Comparison of ENCODE assay signal across 27 cellular contexts in genomic region chr15:23616536-23616935, GRCh38. TPM values are rescaled to one million over a fixed set of nuclear protein-coding genes. Genes with fewer than 3 reads are reported as not detected.
DNase-seq lines count a peak whose midpoint lies in the region; ATAC-seq, FAIRE-seq and TF ChIP-seq lines count a peak whose summit lies in the region.
"Had no signal": no experiment of that assay in that cellular context is flagged by ENCODE, and none has a peak within 500 bp of the region (broad histone marks: within the 10 kb centered on the region; RNA-seq: fewer than 3 reads in every experiment).

No MANE protein-coding gene starts in this region.

- TF ChIP-seq POLR2A in A549 (IDR thresholded peaks at IDR 0.05; ENCODE audit: low read length) (no peak), esophagus muscularis mucosa (IDR thresholded peaks at IDR 0.05; ENCODE audit: low read depth) (no peak)

- 8% methylated on average over 10 of the region's 10 CpGs for WGBS in A549 (ENCODE audit: missing lambda C conversion rate)
- 57% methylated on average over 10 of the region's 10 CpGs for WGBS in esophagus muscularis mucosa

- H3K4me3 ChIP-seq in A549 (peak overlapping the region; percentile 37), esophagus muscularis mucosa (no peak overlapping the region)
- H3K4me3 ChIP-seq: K562, MG63 had no signal

- H3K27me3 ChIP-seq in esophagus muscularis mucosa: no peaks in the 10 kb centered on the region
- H3K27me3 ChIP-seq: BE2C, MG63 had no signal

- intact Hi-C loops in esophagus muscularis mucosa (cut with DNase I) (no loop called here), Right ventricle myocardium inferior (cut with DNase I) (no loop called here)

- peak overlapping the region; percentile 65 for H3K4me2 ChIP-seq in A549

- TF ChIP-seq EP300 in A549 (IDR thresholded peaks at IDR 0.05) (no peak), esophagus muscularis mucosa (IDR thresholded peaks at IDR 0.05) (no peak)

- CTCF ChIA-PET in A549 (lab: Yijun Ruan, JAX): interaction anchor here (1.6 kb wide), 1 partner anchor 17 kb away, joined by 5 read pairs; no protein-coding TSS in a partner anchor

- TF ChIP-seq CTCF in A549 (IDR thresholded peaks at IDR 0.05) (no peak), esophagus muscularis mucosa (IDR thresholded peaks at IDR 0.05) (no peak)

- ATAC-seq in A549: peak; percentile 67 to 83; a peak in 4 of 6 replicates
- ATAC-seq in HG02884 (IDR thresholded peaks at IDR 0.05; ENCODE audit: unreplicated experiment): no peak
- no peak for ATAC-seq in Right ventricle myocardium inferior
- ATAC-seq: HCT116, K562, SK-N-SH treated with all-trans-retinoic acid at 6 μM for 48 hours had no signal

- DNase-seq in A549 (ENCODE audit: low read depth in 1 of 2, low spot score in 1 of 2) (peak; percentile 8 to 63), HT1080 (ENCODE audit: low read depth) (peak; percentile 8), NCI-H69 (lab: John Stamatoyannopoulos, UW) (peak; percentile 8), esophagus muscularis mucosa (ENCODE audit: extremely low spot score) (peak; percentile 26), ecto neural progenitor cell (ENCODE audit: low spot score) (no peak), Right ventricle myocardium inferior (ENCODE audit: missing footprints) (no peak), NCI-H1092 treated with DMSO at 0.1 percent for 48 hours (lab: John Stamatoyannopoulos, UW) (no peak)
- DNase-seq: BE2C; DND-41; GOT3; MG63; NCI-H1694; NCI-H2081; NCI-H2171; NCI-H446 treated with DMSO at 0.1 percent for 48 hours; NCI-H526 treated with DMSO at 0.1 percent for 48 hours; NK-92 treated with Interleukin-12 subunit alpha and Interleukin-12 subunit beta, amount 100 ng/mL, for 24 hours; SIG-M5 had no signal

- TF ChIP-seq RAD21 in A549 (conservative IDR thresholded peaks at IDR 0.05 in 1 of 2, IDR thresholded peaks at IDR 0.05 in 1 of 2): no peak

- no peaks in the 10 kb centered on the region for H3K36me3 ChIP-seq in esophagus muscularis mucosa
- H3K36me3 ChIP-seq: BE2C, MG63 had no signal

- H3K4me1 ChIP-seq in A549 (no peaks in the 10 kb centered on the region), esophagus muscularis mucosa (no peaks in the 10 kb centered on the region)
- H3K4me1 ChIP-seq: BE2C had no signal

- H3K27ac ChIP-seq in A549: peak overlapping the region; percentile 1 to 51; a peak in 2 of 6 replicates
- H3K27ac ChIP-seq in esophagus muscularis mucosa (replicated peaks in 1 of 4): no peak overlapping the region
- H3K27ac ChIP-seq: RWPE1 had no signal

- no peak for FAIRE-seq in A549 (lab: Jason Lieb, UNC)
- FAIRE-seq: GM12891, K562 had no signal

- H3K9me3 ChIP-seq in A549 (no peaks in the 10 kb centered on the region), esophagus muscularis mucosa (peaks cover 0 to 12% (median 3%) of the 10 kb centered on the region in 4 donors)
- H3K9me3 ChIP-seq: BE2C, MG63 had no signal

- POLR2A ChIA-PET in A549 (lab: Yijun Ruan, JAX): no interaction called here

TF ChIP-seq in A549, 52 proteins besides CTCF, POLR2A, EP300 and RAD21:
- TF ChIP-seq ZNF302 (CRISPR knock-in tag; IDR thresholded peaks at IDR 0.05) (no peak), ZC3H11A (IDR thresholded peaks at IDR 0.05) (no peak), ESRRA (IDR thresholded peaks at IDR 0.05; ENCODE audit: borderline replicate concordance, low read length) (no peak), JUNB (IDR thresholded peaks at IDR 0.05) (no peak), PHF8 (IDR thresholded peaks at IDR 0.05; ENCODE audit: borderline replicate concordance, low read depth) (no peak), SMC3 (IDR thresholded peaks at IDR 0.05) (no peak), CBX2 (IDR thresholded peaks at IDR 0.05; ENCODE audit: borderline replicate concordance, low read depth) (no peak), NFE2L2 (conservative IDR thresholded peaks at IDR 0.05; ENCODE audit: low read length) (no peak), HMGXB4 (CRISPR knock-in tag; IDR thresholded peaks at IDR 0.05; ENCODE audit: borderline replicate concordance) (no peak)
TF ChIP-seq in A549: peak in this region for 0.

RNA-seq across cellular contexts. Expression of gene MAGEL2, which starts 31.1 kb away (rescaled TPM):
- polyA plus RNA-seq in A549 (2011; rRNA removed) (0.04 TPM in 1 of 2 replicates, not detected in the other), A549 (2017; fragmentation: RNase III; extraction: RNeasy Plus Mini Kit Qiagen cat#74134 plus additional on column Dnase treatment) (not detected in 3 replicates)
- 0.01 and 0.06 TPM in 2 replicates for polyA plus RNA-seq in A549 (2012; cell fraction: cytosol; rRNA removed)
- 0.11 and 0.12 TPM in 2 replicates for polyA plus RNA-seq in A549 (2012; cell fraction: nucleus; rRNA removed)
- 0.04 TPM in 1 of 2 replicates, not detected in the other for polyA minus RNA-seq in A549 (2011; rRNA and poly(A)+ RNA removed)
- total RNA-seq in HT1080 (2014; rRNA removed; shearing (Covaris generic)): not detected in 2 replicates
- polyA plus RNA-seq in HT1080 (2015; cell fraction: cytosol; rRNA removed): 0.03 TPM in 1 of 2 replicates, not detected in the other
- polyA plus RNA-seq in HT1080 (2015; cell fraction: nucleus; rRNA removed): 0.02 and 0.06 TPM in 2 replicates
- total RNA-seq in esophagus muscularis mucosa (under 1 TPM in 2 of 4 donors, not detected in 2; 0.17 to 0.26 TPM), Right ventricle myocardium inferior (not detected)
- total RNA-seq: A673; G401; K562; T-helper 1 cell treated with Interleukin-12 subunit alpha and Interleukin-12 subunit beta and Interleukin-4 antibody, amounts not matched to agents 30 ng/mL and 1 ng/mL, for 36 hours had no signal
- polyA plus RNA-seq: K562 had no signal

RNA-seq across cellular contexts. Expression of gene MKRN3, which starts 51.1 kb away (rescaled TPM):
- 3.0 and 3.7 TPM in 2 replicates for polyA plus RNA-seq in A549 (2011; rRNA removed)
- 2.6 and 3.1 TPM in 2 replicates for polyA plus RNA-seq in A549 (2012; cell fraction: cytosol; rRNA removed)
- polyA plus RNA-seq in A549 (2012; cell fraction: nucleus; rRNA removed): 3.5 and 5.0 TPM in 2 replicates
- 3.3 to 4.7 TPM (median 3.6 TPM) in 3 replicates for polyA plus RNA-seq in A549 (2017; fragmentation: RNase III; extraction: RNeasy Plus Mini Kit Qiagen cat#74134 plus additional on column Dnase treatment)
- 5.9 and 7.2 TPM in 2 replicates for polyA minus RNA-seq in A549 (2011; rRNA and poly(A)+ RNA removed)
- 14.5 and 14.6 TPM in 2 replicates for total RNA-seq in HT1080 (2014; rRNA removed; shearing (Covaris generic))
- polyA plus RNA-seq in HT1080 (2015; cell fraction: cytosol; rRNA removed): 7.6 and 14.0 TPM in 2 replicates
- 19.7 and 21.3 TPM in 2 replicates for polyA plus RNA-seq in HT1080 (2015; cell fraction: nucleus; rRNA removed)
- total RNA-seq in esophagus muscularis mucosa: under 1 TPM in 3 of 4 donors, not detected in 1; 0.42 to 0.65 (median 0.46) TPM
- 0.97 TPM for total RNA-seq in Right ventricle myocardium inferior
- total RNA-seq: A673, G401 had no signal

Comparison
In these comparisons a context has a peak if more than half of its experiments do, and no peak if none do; other contexts are left out.
1. ATAC-seq: peak in A549 (2 of 2); none in HG02884 (single experiment) and Right ventricle myocardium inferior (single experiment).
2. DNase-seq: peak in A549 (2 of 2), HT1080 (single experiment), NCI-H69 (single experiment) and esophagus muscularis mucosa (single experiment); none in ecto neural progenitor cell (single experiment), Right ventricle myocardium inferior (single experiment) and NCI-H1092 treated with DMSO at 0.1 percent for 48 hours (single experiment).
3. H3K27ac ChIP-seq: peak in A549 (2 of 2); none in esophagus muscularis mucosa (0 of 4).